Comparison of ENCODE assay signal across 19 cellular contexts in the genomic region with DNA sequence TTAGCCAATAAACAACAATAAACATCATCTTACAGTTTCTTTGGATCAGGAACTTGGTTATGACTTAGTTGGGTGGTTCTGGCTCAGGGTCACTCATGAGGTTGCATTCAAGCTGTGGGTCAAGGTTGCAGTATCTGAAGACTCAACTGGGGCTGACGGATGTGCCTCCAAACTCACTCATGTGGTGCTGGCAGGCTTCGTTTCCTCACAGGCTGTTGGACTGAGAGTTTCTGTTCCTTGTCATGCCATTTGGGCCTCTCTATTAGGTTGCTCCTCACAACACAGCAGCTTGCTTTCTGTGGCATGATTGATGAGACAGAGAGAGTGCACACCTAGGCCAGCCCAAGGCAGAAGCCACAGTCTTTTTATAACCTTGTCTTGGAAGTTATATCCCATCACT. TPM values are rescaled to one million over a fixed set of nuclear protein-coding genes. Genes with fewer than 3 reads are reported as not detected.
DNase-seq lines count a peak whose midpoint lies in the region; ATAC-seq, FAIRE-seq and TF ChIP-seq lines count a peak whose summit lies in the region.
"Had no signal": no experiment of that assay in that cellular context is flagged by ENCODE, and none has a peak within 500 bp of the region (broad histone marks: within the 10 kb centered on the region; RNA-seq: fewer than 3 reads in every experiment).

No MANE protein-coding gene starts in this region.

- H2AFZ ChIP-seq in astrocyte (ENCODE audit: low read depth, low read length) = no peak overlapping the region

- intact Hi-C loops in activated T-helper 2 cell treated with anti-CD3 and anti-CD28 coated beads, Interferon-gamma antibody, Interleukin-2, Interleukin-4, amounts not matched to agents 10 μg/mL and 5 μg/mL and 100 μg/mL, durations not matched to agents 14 hours and 24 hours and 36 hours (cut with micrococcal nuclease) = no loop called here

- H3K27ac ChIP-seq in DOHH2 (ENCODE audit: low read depth, low read length) (peak overlapping the region; percentile 21; the same call in 1 of the 2 replicates), astrocyte (ENCODE audit: low read depth, low read length) (no peak overlapping the region)
- H3K27ac ChIP-seq: 22Rv1 had no signal

- no peaks in the 10 kb centered on the region for H3K9me2 ChIP-seq in DOHH2 (replicated peaks; ENCODE audit: control insufficient read depth, low read length)

- no peaks in the 10 kb centered on the region for H3F3A ChIP-seq in DOHH2 (ENCODE audit: control insufficient read depth, insufficient read depth)

- H3K4me3 Mint-ChIP-seq in astrocyte (ENCODE audit: unreplicated experiment) = no peak overlapping the region
- H3K4me3 Mint-ChIP-seq in activated T-helper 2 cell treated with anti-CD3 and anti-CD28 coated beads, Interferon-gamma antibody, Interleukin-2, Interleukin-4, amounts not matched to agents 10 μg/mL and 5 μg/mL and 100 μg/mL, durations not matched to agents 14 hours and 24 hours and 36 hours (ENCODE audit: low read depth) = no peak overlapping the region
- H3K4me3 Mint-ChIP-seq: CD14-positive monocyte; CD8-positive, alpha-beta T cell; H9 had no signal

- H3K4me2 ChIP-seq in DOHH2 (ENCODE audit: low read length) (peak overlapping the region; percentile 40), astrocyte (ENCODE audit: low read length) (no peak overlapping the region)

- no peaks in the 10 kb centered on the region for H3K79me2 ChIP-seq in DOHH2 (ENCODE audit: control insufficient read depth, low read length)
- H3K79me2 ChIP-seq in astrocyte (ENCODE audit: insufficient read depth, low read length) = no peaks in the 10 kb centered on the region

- no peak overlapping the region for H3K27ac Mint-ChIP-seq in astrocyte (ENCODE audit: unreplicated experiment)
- no peak overlapping the region for H3K27ac Mint-ChIP-seq in activated T-helper 2 cell treated with anti-CD3 and anti-CD28 coated beads, Interferon-gamma antibody, Interleukin-2, Interleukin-4, amounts not matched to agents 10 μg/mL and 5 μg/mL and 100 μg/mL, durations not matched to agents 14 hours and 24 hours and 36 hours
- H3K27ac Mint-ChIP-seq: CD8-positive, alpha-beta T cell; H9 had no signal

- H3K9me3 ChIP-seq in DOHH2 (ENCODE audit: control insufficient read depth, insufficient read depth, low read length) = no peaks in the 10 kb centered on the region
- no peaks in the 10 kb centered on the region for H3K9me3 ChIP-seq in astrocyte (ENCODE audit: insufficient read depth, low read depth, low read length)

- no peak overlapping the region for H3K9ac ChIP-seq in astrocyte (ENCODE audit: low read length)

- ATAC-seq in GM18867 (IDR thresholded peaks at IDR 0.05; ENCODE audit: unreplicated experiment) (peak; percentile 38), HG03432 (IDR thresholded peaks at IDR 0.05; ENCODE audit: unreplicated experiment) (peak; percentile 38)
- ATAC-seq: CD8-positive, alpha-beta T cell had no signal

- H3K9me3 Mint-ChIP-seq in astrocyte (ENCODE audit: unreplicated experiment) = no peaks in the 10 kb centered on the region
- no peaks in the 10 kb centered on the region for H3K9me3 Mint-ChIP-seq in activated T-helper 2 cell treated with anti-CD3 and anti-CD28 coated beads, Interferon-gamma antibody, Interleukin-2, Interleukin-4, amounts not matched to agents 10 μg/mL and 5 μg/mL and 100 μg/mL, durations not matched to agents 14 hours and 24 hours and 36 hours
- H3K9me3 Mint-ChIP-seq: CD8-positive, alpha-beta T cell had no signal

- H3K36me3 ChIP-seq in DOHH2 (ENCODE audit: control insufficient read depth, low read length) (no peaks in the 10 kb centered on the region), astrocyte (ENCODE audit: insufficient read depth, low read length) (no peaks in the 10 kb centered on the region)

- H3K27me3 ChIP-seq in DOHH2 (ENCODE audit: control insufficient read depth, low read length) (no peaks in the 10 kb centered on the region), astrocyte (ENCODE audit: insufficient read depth, low read length) (no peaks in the 10 kb centered on the region)

- H3K4me3 ChIP-seq in DOHH2 (ENCODE audit: low read length) = peak overlapping the region; percentile 20; the same call in 1 of the 2 replicates
- H3K4me3 ChIP-seq in astrocyte (ENCODE audit: insufficient read depth, low read depth, low read length) = no peak overlapping the region

- H3K4me1 ChIP-seq in DOHH2 (ENCODE audit: control insufficient read depth, low read length) = peaks cover 57% of the 10 kb centered on the region
- no peaks in the 10 kb centered on the region for H3K4me1 ChIP-seq in astrocyte (ENCODE audit: insufficient read depth, low read length)

- H4K20me1 ChIP-seq in DOHH2 (ENCODE audit: control insufficient read depth, insufficient read depth, low read depth, low read length) (no peaks in the 10 kb centered on the region), astrocyte (ENCODE audit: insufficient read depth, low read length) (no peaks in the 10 kb centered on the region)

- peak; percentile 37 for FAIRE-seq in astrocyte (lab: Jason Lieb, UNC)
- FAIRE-seq: D721Med had no signal

- TF ChIP-seq CTCF in DOHH2 (IDR thresholded peaks at IDR 0.05; ENCODE audit: low read depth, low read length, poor library complexity, severe bottlenecking) = no peak
- TF ChIP-seq CTCF in astrocyte (IDR thresholded peaks at IDR 0.05; ENCODE audit: insufficient read depth, low read depth, low read length) = no peak

- H3K36me3 Mint-ChIP-seq in astrocyte (ENCODE audit: low read depth, unreplicated experiment) = no peaks in the 10 kb centered on the region
- no peaks in the 10 kb centered on the region for H3K36me3 Mint-ChIP-seq in activated T-helper 2 cell treated with anti-CD3 and anti-CD28 coated beads, Interferon-gamma antibody, Interleukin-2, Interleukin-4, amounts not matched to agents 10 μg/mL and 5 μg/mL and 100 μg/mL, durations not matched to agents 14 hours and 24 hours and 36 hours (ENCODE audit: low read depth)
- H3K36me3 Mint-ChIP-seq: CD14-positive monocyte; CD8-positive, alpha-beta T cell had no signal

- H3K27me3 Mint-ChIP-seq in astrocyte (ENCODE audit: low read depth, unreplicated experiment) = peaks cover 4% of the 10 kb centered on the region
- no peaks in the 10 kb centered on the region for H3K27me3 Mint-ChIP-seq in activated T-helper 2 cell treated with anti-CD3 and anti-CD28 coated beads, Interferon-gamma antibody, Interleukin-2, Interleukin-4, amounts not matched to agents 10 μg/mL and 5 μg/mL and 100 μg/mL, durations not matched to agents 14 hours and 24 hours and 36 hours (ENCODE audit: low read depth)

- H3K4me1 Mint-ChIP-seq in astrocyte (ENCODE audit: low read depth, unreplicated experiment) = no peaks in the 10 kb centered on the region
- no peaks in the 10 kb centered on the region for H3K4me1 Mint-ChIP-seq in activated T-helper 2 cell treated with anti-CD3 and anti-CD28 coated beads, Interferon-gamma antibody, Interleukin-2, Interleukin-4, amounts not matched to agents 10 μg/mL and 5 μg/mL and 100 μg/mL, durations not matched to agents 14 hours and 24 hours and 36 hours (ENCODE audit: low read depth)
- H3K4me1 Mint-ChIP-seq: CD14-positive monocyte had no signal

- DNase-seq in astrocyte (ENCODE audit: low read depth) = no peak
- no peak for DNase-seq in NCI-H1092 treated with DMSO at 0.1 percent for 48 hours (lab: John Stamatoyannopoulos, UW)
- DNase-seq in activated T-helper 2 cell treated with anti-CD3 and anti-CD28 coated beads, Interferon-gamma antibody, Interleukin-2, Interleukin-4, amounts not matched to agents 10 μg/mL and 5 μg/mL and 100 μg/mL, durations not matched to agents 14 hours and 24 hours and 36 hours (ENCODE audit: low spot score) = no peak
- DNase-seq in NCI-H2029 (lab: John Stamatoyannopoulos, UW) = no peak
- DNase-seq in mesenteric fat pad (ENCODE audit: low spot score) = no peak
- DNase-seq: CD8-positive, alpha-beta T cell; COR-L47; DMS153; DMS79 treated with DMSO at 0.1 percent for 48 hours; GDM1; GOT3; KBM-7 had no signal

RNA-seq across cellular contexts. Expression of gene FRMPD3, which starts 20.7 kb away (rescaled TPM):
- total RNA-seq in astrocyte = 2.3 and 2.8 TPM in 2 replicates
- total RNA-seq in activated T-helper 2 cell treated with anti-CD3 and anti-CD28 coated beads, Interferon-gamma antibody, Interleukin-2, Interleukin-4, amounts not matched to agents 10 μg/mL and 5 μg/mL and 100 μg/mL, durations not matched to agents 14 hours and 24 hours and 36 hours = not detected in 2 replicates
- 0.13 TPM for total RNA-seq in mesenteric fat pad
